Comparison of ENCODE assay signal across 8 cellular contexts in the genomic region with DNA sequence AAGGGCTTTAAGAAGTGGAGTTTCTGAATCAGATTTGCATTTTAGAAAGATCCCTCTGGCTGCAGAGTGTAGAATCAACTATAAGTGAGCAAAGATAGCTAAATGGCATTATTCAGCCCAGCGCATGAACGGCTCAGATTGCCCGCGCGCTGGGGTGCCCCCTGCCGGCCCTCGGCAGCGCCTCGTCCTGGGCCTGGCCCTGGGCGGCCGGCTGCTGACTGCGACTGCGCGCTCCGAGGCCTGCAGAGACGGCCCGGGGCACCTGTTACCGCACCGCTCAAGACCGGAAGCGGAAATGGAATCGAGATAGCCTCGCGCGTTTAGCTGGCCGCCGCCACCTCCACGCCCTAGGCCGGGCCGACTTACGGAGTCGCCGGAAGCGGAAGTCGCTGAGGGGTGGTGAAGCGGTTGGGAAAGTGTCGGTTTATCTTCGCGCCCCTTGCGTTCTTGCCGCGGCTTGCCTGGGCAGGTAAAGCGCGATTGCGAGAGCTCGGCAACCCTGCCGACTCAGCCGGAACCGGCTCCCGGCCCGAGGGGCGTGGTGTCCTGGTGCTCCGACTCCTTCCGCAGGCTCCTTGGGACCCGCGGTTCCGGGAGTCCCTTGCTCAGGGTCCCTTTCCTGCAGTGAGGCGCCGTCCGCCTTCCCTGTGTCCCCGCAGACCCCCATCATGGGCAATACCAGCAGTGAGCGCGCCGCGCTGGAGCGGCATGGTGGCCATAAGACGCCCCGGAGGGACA. TPM values are rescaled to one million over a fixed set of nuclear protein-coding genes. Genes with fewer than 3 reads are reported as not detected.
DNase-seq lines count a peak whose midpoint lies in the region; TF ChIP-seq lines count a peak whose summit lies in the region.

Gene PRKAB1, plus strand, starts transcription at position 557 of the 738 bp plus-strand sequence. Its CDS starts 112 bp downstream, at position 669.

- peaks cover 18% of the 10 kb centered on the region for H3K27me3 Mint-ChIP-seq in neural crest cell (ENCODE audit: low read depth)

- peak within 1 kb of the TSS; percentile 89 to 96 for H3K9ac ChIP-seq in stomach smooth muscle (ENCODE audit: low read length in 2 of 2)

- no peaks in the 10 kb centered on the region for H3K27me3 ChIP-seq in HAP-1 (ENCODE audit: low read depth)
- no peaks in the 10 kb centered on the region for H3K27me3 ChIP-seq in MG63
- H3K27me3 ChIP-seq in stomach smooth muscle (ENCODE audit: control insufficient read depth in 1 of 2, insufficient read depth in 2 of 2, low read length in 2 of 2) = no peaks in the 10 kb centered on the region

- H3K4me1 ChIP-seq in HAP-1 = 0 out of 2 replicates have a peak, but pooled peaks cover 3% of the 10 kb centered on the region
- no peaks in the 10 kb centered on the region for H3K4me1 ChIP-seq in stomach smooth muscle (ENCODE audit: control insufficient read depth, insufficient read depth, low read length)

- H3K36me3 Mint-ChIP-seq in neural crest cell (ENCODE audit: low read depth) = peaks cover 3% of the 10 kb centered on the region

- in situ Hi-C loops in HAP-1 (cut with MboI; ENCODE audit: low sequenced_read_pairs) = no loop called here

- H3K4me3 ChIP-seq in HAP-1 (peak within 1 kb of the TSS; percentile 89), MG63 (peak within 1 kb of the TSS; percentile 99), fibroblast of villous mesenchyme (ENCODE audit: low read depth, low read length) (peak within 1 kb of the TSS; percentile 81), stomach smooth muscle (ENCODE audit: low read length in 2 of 2) (peak within 1 kb of the TSS; percentile 87 to 95)

- H3K27ac ChIP-seq in stomach smooth muscle (ENCODE audit: low read length) = peak within 1 kb of the TSS; percentile 77

- H3K4me3 Mint-ChIP-seq in neural crest cell = peak within 1 kb of the TSS; percentile 92

- DNase-seq in GF-D8 (lab: John Stamatoyannopoulos, UW) (peak; percentile 94), HAP-1 (ENCODE audit: low spot score in 2 of 2) (peak; percentile 95 to 97), MG63 (peak; percentile 97), SHP77 treated with DMSO at 0.1 percent for 48 hours (lab: John Stamatoyannopoulos, UW) (peak; percentile 96), activated gamma-delta T cell (lab: John Stamatoyannopoulos, UW) (peak; percentile 92), fibroblast of villous mesenchyme (ENCODE audit: low read depth) (peak; percentile 98), neural crest cell (ENCODE audit: low read depth, low spot score) (peak; percentile 90)

- H3K4me1 Mint-ChIP-seq in neural crest cell = peaks cover 21% of the 10 kb centered on the region

- H3K9me3 ChIP-seq in HAP-1 = no peaks in the 10 kb centered on the region
- no peaks in the 10 kb centered on the region for H3K9me3 ChIP-seq in MG63
- H3K9me3 ChIP-seq in stomach smooth muscle (ENCODE audit: control insufficient read depth in 2 of 2, low read length in 2 of 2) = no peaks in the 10 kb centered on the region

- H3K36me3 ChIP-seq in HAP-1 (replicated peaks) (peaks cover 21% of the 10 kb centered on the region), MG63 (peaks cover 22% of the 10 kb centered on the region), stomach smooth muscle (ENCODE audit: control insufficient read depth in 2 of 2, insufficient read depth in 2 of 2, low read length in 2 of 2) (peaks cover 5 to 12% of the 10 kb centered on the region in 2 donors)

- peak; percentile 91 for TF ChIP-seq CTCF in fibroblast of villous mesenchyme (IDR thresholded peaks at IDR 0.05; ENCODE audit: insufficient read depth, low read depth, low read length)
- TF ChIP-seq CTCF in neural crest cell (conservative IDR thresholded peaks at IDR 0.05) = peak; percentile 95

- no peaks in the 10 kb centered on the region for H3K9me3 Mint-ChIP-seq in neural crest cell

- peak within 1 kb of the TSS; percentile 92 for H3K27ac Mint-ChIP-seq in neural crest cell (ENCODE audit: unreplicated experiment)

RNA-seq across cellular contexts. Expression of gene PRKAB1, which starts in this region (rescaled TPM):
- total RNA-seq in MG63 (2014; rRNA removed; shearing (Covaris generic); ENCODE audit: low replicate concordance) = 12.0 and 30.8 TPM in 2 replicates
- 13.2 and 16.0 TPM in 2 replicates for total RNA-seq in fibroblast of villous mesenchyme
- total RNA-seq in neural crest cell = 34.4 and 39.6 TPM in 2 replicates

Comparison
In these comparisons a context has a peak if more than half of its experiments do, and no peak if none do; other contexts are left out.
1. Peak in every context shown above with its lines: DNase-seq, H3K4me3 ChIP-seq and H3K27ac ChIP-seq.